26 cellular contexts compared by ENCODE assay signal in the genomic region with DNA sequence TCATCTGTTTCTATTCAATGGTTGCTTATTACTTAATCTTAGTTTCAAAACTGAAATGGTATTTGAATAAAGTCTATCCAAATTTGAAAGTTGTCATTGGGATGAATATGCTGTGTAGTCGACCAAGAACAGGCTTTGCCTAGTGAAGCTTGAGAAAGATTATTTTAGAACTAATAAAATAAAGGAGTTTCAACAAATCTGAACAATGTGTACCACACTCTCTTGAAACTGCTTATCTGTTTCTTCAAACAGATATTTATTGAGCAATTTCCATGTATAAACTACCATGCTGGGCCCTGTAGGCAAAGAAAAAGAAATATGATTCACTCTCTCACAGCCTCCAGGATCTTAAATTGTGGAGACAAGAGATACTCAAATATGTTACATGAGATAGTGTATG.
"Had no signal": no experiment of that assay in that cellular context is flagged by ENCODE, and none has a peak within 500 bp of the region (broad histone marks: within the 10 kb centered on the region; RNA-seq: fewer than 3 reads in every experiment).

No MANE protein-coding gene starts in this region.

- FAIRE-seq: RCC 7860, TTC549 had no signal

- H3K27me3 ChIP-seq: brain microvascular endothelial cell had no signal

- H3K36me3 ChIP-seq: brain microvascular endothelial cell had no signal

- H3K27ac ChIP-seq: brain microvascular endothelial cell, VCaP had no signal

- ATAC-seq: activated naive CD4-positive, alpha-beta T cell treated with anti-CD3 and anti-CD28 coated beads, Interleukin-2, amount 50 U/mL, for 72 hours; activated naive CD8-positive, alpha-beta T cell treated with anti-CD3 and anti-CD28 coated beads, Interleukin-2, amount 50 U/mL, for 24 hours; activated T-cell treated with anti-CD3 and anti-CD28 coated beads, Interleukin-2, amount 50 U/mL, for 4 hours; PC-3; T-helper 17 cell had no signal

- DNase-seq: activated CD4-positive, alpha-beta memory T cell treated with anti-CD3 and anti-CD28 coated beads for 36 hours; activated CD4-positive, alpha-beta T cell treated with anti-CD3 and anti-CD28 coated beads, Interleukin-2, amount 10 ng/mL, durations not matched to agents 7 days and 5 days; activated CD4-positive, CD25-positive, alpha-beta regulatory T cell; activated CD8-positive, alpha-beta memory T cell treated with anti-CD3 and anti-CD28 coated beads for 24 hours; activated effector memory CD4-positive, alpha-beta T cell treated with anti-CD3 and anti-CD28 coated beads, Interleukin-2, amount 50 U/mL, for 16 hours; activated naive CD4-positive, alpha-beta T cell treated with Interleukin-2 at 50 U/mL for 16 hours; activated naive CD8-positive, alpha-beta T cell treated with anti-CD3 and anti-CD28 coated beads, Interleukin-2, amount 50 U/mL, for 24 hours; activated T-cell treated with anti-CD3 and anti-CD28 coated beads, Interleukin-2, amount 50 U/mL, for 4 hours; brain microvascular endothelial cell; Kasumi-1; KBM-7; NCI-H1048; NCI-H1417 treated with DMSO at 0.1 percent for 48 hours; NCI-H1694 treated with DMSO at 0.1 percent for 48 hours; NCI-H2029 treated with DMSO at 0.1 percent for 48 hours; NCI-H510A treated with DMSO at 0.1 percent for 48 hours; NCI-H69; NK-92 treated with Interleukin-12 subunit alpha and Interleukin-12 subunit beta, amount 100 ng/mL, for 24 hours; PC-3; SHP77; T-helper 17 cell; T1000 had no signal
